In the genomic region with DNA sequence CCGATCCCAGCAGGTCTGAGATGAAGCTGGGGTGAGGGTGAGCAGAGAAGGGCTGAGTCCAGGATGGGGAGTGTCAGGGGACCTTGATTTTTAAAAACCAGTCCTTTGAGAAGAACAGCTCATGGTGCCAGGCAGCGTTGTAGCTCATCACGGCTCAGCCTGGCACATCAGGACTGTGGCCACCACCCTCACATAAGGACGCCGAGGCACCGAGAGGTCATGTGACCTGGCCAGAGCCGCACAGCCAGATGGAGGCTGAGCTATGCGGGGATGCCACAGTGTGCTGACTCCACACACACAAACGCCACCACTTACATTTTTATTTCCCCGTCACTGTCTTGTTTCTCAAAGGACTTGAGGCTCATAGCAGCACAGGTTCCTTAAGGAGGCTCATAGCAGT, we compare ENCODE assay signal across 25 cellular contexts. TPM values are rescaled to one million over a fixed set of nuclear protein-coding genes. Genes with fewer than 3 reads are reported as not detected.
A peak's percentile ranks its signal among the peaks of the same experiment; 100 is the strongest.
DNase-seq lines count a peak whose midpoint lies in the region; ATAC-seq and TF ChIP-seq lines count a peak whose summit lies in the region.
"Had no signal": no experiment of that assay in that cellular context is flagged by ENCODE, and none has a peak within 500 bp of the region (broad histone marks: within the 10 kb centered on the region; RNA-seq: fewer than 3 reads in every experiment).

No MANE protein-coding gene starts in this region.

- TF ChIP-seq EP300 in sigmoid colon (IDR thresholded peaks at IDR 0.05), result no peak

- TF ChIP-seq POLR2A in Peyer's patch (IDR thresholded peaks at IDR 0.05), result no peak
- TF ChIP-seq POLR2A in sigmoid colon (IDR thresholded peaks at IDR 0.05), result no peak
- TF ChIP-seq POLR2A in vagina (IDR thresholded peaks at IDR 0.05), result no peak

- no peaks in the 10 kb centered on the region for H4K20me1 ChIP-seq in GM23338 (replicated peaks; ENCODE audit: insufficient read depth)

- ATAC-seq in GM23338, result peak; percentile 40
- ATAC-seq in GM21381 (IDR thresholded peaks at IDR 0.05; ENCODE audit: unreplicated experiment), result no peak
- no peak for ATAC-seq in activated T-helper 17 cell treated with anti-CD3 and anti-CD28 coated beads, Interleukin-2, amount 50 U/mL, for 72 hours (replicated peaks)
- ATAC-seq: CD8-positive, alpha-beta T cell; HepG2; PC-3 had no signal

- no peak overlapping the region for H3K4me3 Mint-ChIP-seq in GM23338
- H3K4me3 Mint-ChIP-seq in activated T-helper 17 cell treated with anti-CD3 and anti-CD28 coated beads, Interleukin-2, amount 50 U/mL, for 72 hours, result no peak overlapping the region
- H3K4me3 Mint-ChIP-seq: CD8-positive, alpha-beta T cell had no signal

- peaks cover 16% of the 10 kb centered on the region for H3K4me1 Mint-ChIP-seq in GM23338
- H3K4me1 Mint-ChIP-seq in activated T-helper 17 cell treated with anti-CD3 and anti-CD28 coated beads, Interleukin-2, amount 50 U/mL, for 72 hours, result no peaks in the 10 kb centered on the region

- DNase-seq in GM23338 (ENCODE audit: low spot score) (no peak), Peyer's patch (peak in 2 of 3 donors; percentile 10 to 36), islet precursor cell (peak; percentile 44), sigmoid colon (peak; percentile 25), vagina (ENCODE audit: extremely low spot score in 2 of 2) (no peak)
- no peak for DNase-seq in activated naive CD4-positive, alpha-beta T cell treated with Interleukin-2 at 50 U/mL for 16 hours
- DNase-seq: Caco-2; CD8-positive, alpha-beta T cell; DMS79; EL; GDM1; KBM-7; MV-4-11; NCI-H1105; NCI-H1436 treated with DMSO at 0.1 percent for 48 hours; NCI-H187 treated with DMSO at 0.1 percent for 48 hours; NCI-H524 treated with DMSO at 0.1 percent for 48 hours; NCI-H774; PC-3; SHP77 had no signal

- no peak overlapping the region for H3K4me3 ChIP-seq in GM23338
- H3K4me3 ChIP-seq in Peyer's patch, result no peak overlapping the region
- no peak overlapping the region for H3K4me3 ChIP-seq in sigmoid colon
- no peak overlapping the region for H3K4me3 ChIP-seq in vagina

- peaks cover 18% of the 10 kb centered on the region for H3K27me3 Mint-ChIP-seq in GM23338 (ENCODE audit: insufficient read depth, low read depth, poor library complexity)
- H3K27me3 Mint-ChIP-seq in activated T-helper 17 cell treated with anti-CD3 and anti-CD28 coated beads, Interleukin-2, amount 50 U/mL, for 72 hours, result peaks cover 54% of the 10 kb centered on the region

- no peak for TF ChIP-seq CTCF in GM23338 (conservative IDR thresholded peaks at IDR 0.05; ENCODE audit: low read depth in 2 of 2)
- TF ChIP-seq CTCF in Peyer's patch (IDR thresholded peaks at IDR 0.05), result no peak
- no peak for TF ChIP-seq CTCF in sigmoid colon (IDR thresholded peaks at IDR 0.05)
- TF ChIP-seq CTCF in vagina (IDR thresholded peaks at IDR 0.05), result no peak

- H3K36me3 Mint-ChIP-seq in GM23338 (ENCODE audit: low read depth), result peaks cover 4% of the 10 kb centered on the region; the same call in 1 of the 3 replicates
- H3K36me3 Mint-ChIP-seq in activated T-helper 17 cell treated with anti-CD3 and anti-CD28 coated beads, Interleukin-2, amount 50 U/mL, for 72 hours (ENCODE audit: low read depth), result no peaks in the 10 kb centered on the region
- H3K36me3 Mint-ChIP-seq: CD8-positive, alpha-beta T cell had no signal

- 0 out of 2 replicates have a peak overlapping the region, but pooled peaks have one; percentile 66 for H2AFZ ChIP-seq in GM23338

- H3K27ac ChIP-seq in GM23338 (ENCODE audit: low read depth) (no peak overlapping the region), Peyer's patch (no peak overlapping the region), sigmoid colon (no peak overlapping the region), vagina (no peak overlapping the region)
- H3K27ac ChIP-seq: C4-2B, RWPE1 had no signal

- H3K36me3 ChIP-seq in GM23338 (ENCODE audit: insufficient read depth) (no peaks in the 10 kb centered on the region), Peyer's patch (no peaks in the 10 kb centered on the region), sigmoid colon (no peaks in the 10 kb centered on the region), vagina (no peaks in the 10 kb centered on the region)

- H3K9me3 Mint-ChIP-seq in GM23338, result peaks cover 21% of the 10 kb centered on the region; the same call in 2 of the 3 replicates
- peaks cover 12% of the 10 kb centered on the region for H3K9me3 Mint-ChIP-seq in activated T-helper 17 cell treated with anti-CD3 and anti-CD28 coated beads, Interleukin-2, amount 50 U/mL, for 72 hours

- no peaks in the 10 kb centered on the region for H3K4me1 ChIP-seq in GM23338 (ENCODE audit: insufficient read depth)
- H3K4me1 ChIP-seq in Peyer's patch, result no peaks in the 10 kb centered on the region
- no peaks in the 10 kb centered on the region for H3K4me1 ChIP-seq in sigmoid colon
- no peaks in the 10 kb centered on the region for H3K4me1 ChIP-seq in vagina
- H3K4me1 ChIP-seq: Caco-2 had no signal

- no peaks in the 10 kb centered on the region for H3K27me3 ChIP-seq in GM23338 (ENCODE audit: insufficient read depth)
- no peaks in the 10 kb centered on the region for H3K27me3 ChIP-seq in Peyer's patch
- peaks cover 4 to 77% (median 11%) of the 10 kb centered on the region in 3 donors for H3K27me3 ChIP-seq in sigmoid colon
- no peaks in the 10 kb centered on the region for H3K27me3 ChIP-seq in vagina

- no peaks in the 10 kb centered on the region for H3K9me2 ChIP-seq in GM23338 (ENCODE audit: insufficient read depth)

- H3F3A ChIP-seq in GM23338 (replicated peaks; ENCODE audit: low read depth), result no peaks in the 10 kb centered on the region

- H3K79me2 ChIP-seq in GM23338 (replicated peaks; ENCODE audit: insufficient read depth), result no peaks in the 10 kb centered on the region

- peaks cover 0 to 8% (median 0%) of the 10 kb centered on the region in 4 donors for H3K9me3 ChIP-seq in Peyer's patch
- H3K9me3 ChIP-seq in sigmoid colon, result peaks cover 3 to 21% (median 11%) of the 10 kb centered on the region in 4 donors
- H3K9me3 ChIP-seq in vagina, result no peaks in the 10 kb centered on the region

- no peak overlapping the region for H3K4me2 ChIP-seq in GM23338

- intact Hi-C loops in sigmoid colon (cut with DNase I), result no loop called here
- intact Hi-C loops in vagina (cut with DNase I), result no loop called here

- 66 to 81% methylated on average over 10 of the region's 10 CpGs for WGBS in sigmoid colon, 2 donors

- no peak overlapping the region for H3K27ac Mint-ChIP-seq in GM23338
- H3K27ac Mint-ChIP-seq in activated T-helper 17 cell treated with anti-CD3 and anti-CD28 coated beads, Interleukin-2, amount 50 U/mL, for 72 hours, result no peak overlapping the region
- H3K27ac Mint-ChIP-seq: CD8-positive, alpha-beta T cell had no signal

TF ChIP-seq in GM23338, 12 proteins besides CTCF, POLR2A, EP300 and RAD21 (continues in another document):
- no peak for TF ChIP-seq ZNF331 (CRISPR knock-in tag; IDR thresholded peaks at IDR 0.05; ENCODE audit: low read depth)

RNA-seq across cellular contexts. Expression of a gene that starts 32.9 kb away (rescaled TPM):
- 23.1 and 27.1 TPM in 2 replicates for total RNA-seq in GM23338 (2014; rRNA removed; shearing (Covaris generic))
- polyA plus RNA-seq in GM23338 (2016; fragmentation: Nextera tagmentation; extraction: Ambion mirVana) (12.5 and 15.5 TPM in 2 replicates), sigmoid colon (1 to 10 TPM in 2 of 3 donors, under 1 TPM in 1; 0.60 to 7.1 (median 1.6) TPM)
- total RNA-seq in Peyer's patch (10 to 100 TPM in 1 of 4 donors, 1 to 10 TPM in 3; 2.2 to 33.8 (median 4.5) TPM), sigmoid colon (1 to 10 TPM in 2 of 4 donors, under 1 TPM in 2; 0.36 to 5.0 (median 1.4) TPM), vagina (20.1 TPM)
- 10 to 100 TPM; 30.0 to 30.9 TPM for total RNA-seq in activated T-helper 17 cell treated with anti-CD3 and anti-CD28 coated beads, Interleukin-2, amount 50 U/mL, for 72 hours

RNA-seq across cellular contexts. Expression of a gene that starts 55.0 kb away (rescaled TPM):
- total RNA-seq in GM23338 (2014; rRNA removed; shearing (Covaris generic)), result 2.2 and 3.1 TPM in 2 replicates
- polyA plus RNA-seq in GM23338 (2016; fragmentation: Nextera tagmentation; extraction: Ambion mirVana) (0.39 and 0.75 TPM in 2 replicates), sigmoid colon (10 to 100 TPM; 12.0 to 51.3 (median 19.9) TPM)
- total RNA-seq in Peyer's patch (100 to 1,000 TPM in 3 of 4 donors, 10 to 100 TPM in 1; 16.5 to 320 (median 283) TPM), sigmoid colon (1 to 10 TPM in 3 of 4 donors, under 1 TPM in 1; 0.83 to 2.5 (median 2.4) TPM), vagina (3.9 TPM)
- 1 to 10 TPM; 1.6 to 2.2 TPM for total RNA-seq in activated T-helper 17 cell treated with anti-CD3 and anti-CD28 coated beads, Interleukin-2, amount 50 U/mL, for 72 hours

Comparison
In these comparisons a context has a peak if more than half of its experiments do, and no peak if none do; other contexts are left out.
1. DNase-seq: peak in Peyer's patch (2 of 3), islet precursor cell (single experiment) and sigmoid colon (single experiment); none in GM23338 (single experiment), activated naive CD4-positive, alpha-beta T cell treated with Interleukin-2 at 50 U/mL for 16 hours (single experiment) and vagina (0 of 2).